Comparison of ENCODE assay signal across 2 cellular contexts in the genomic region with DNA sequence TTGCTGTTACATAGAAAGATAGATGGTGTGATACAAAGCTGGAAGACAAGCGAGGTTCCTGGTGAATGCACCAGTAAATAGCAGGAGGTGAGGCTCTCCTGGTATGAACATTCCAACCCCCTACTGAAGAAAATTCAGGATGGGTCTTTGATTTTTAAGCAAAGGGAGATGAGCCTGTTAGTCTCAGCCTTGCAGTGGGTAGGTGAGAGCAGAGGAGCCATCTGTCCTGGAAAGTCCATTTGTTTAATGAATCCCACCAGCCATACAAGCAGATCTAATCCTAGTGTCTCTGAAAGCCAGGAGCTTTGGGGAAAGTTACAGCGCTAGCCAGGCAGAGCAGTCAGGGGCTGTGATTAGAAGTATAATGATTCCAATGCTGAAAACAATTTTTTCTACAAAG.
TF ChIP-seq lines count a peak whose summit lies in the region.

No MANE protein-coding gene starts in this region.

TF ChIP-seq in GM23338, 12 proteins besides CTCF, POLR2A, EP300 and RAD21 (continued from another document):
- TF ChIP-seq JUNB (IDR thresholded peaks at IDR 0.05; ENCODE audit: unreplicated experiment) (no peak), REST (IDR thresholded peaks at IDR 0.05; ENCODE audit: unreplicated experiment) (no peak), ZNF114 (CRISPR knock-in tag; IDR thresholded peaks at IDR 0.05) (no peak), POLR2AphosphoS5 (IDR thresholded peaks at IDR 0.05; ENCODE audit: low read depth) (no peak), ZNF462 (CRISPR knock-in tag; IDR thresholded peaks at IDR 0.05) (no peak), EZH2 (IDR thresholded peaks at IDR 0.05; ENCODE audit: low read depth, unreplicated experiment) (no peak)

TF ChIP-seq in WTC11, 78 proteins besides CTCF, POLR2A, EP300 and RAD21 (continued from another document):
- TF ChIP-seq, protein P1, sequence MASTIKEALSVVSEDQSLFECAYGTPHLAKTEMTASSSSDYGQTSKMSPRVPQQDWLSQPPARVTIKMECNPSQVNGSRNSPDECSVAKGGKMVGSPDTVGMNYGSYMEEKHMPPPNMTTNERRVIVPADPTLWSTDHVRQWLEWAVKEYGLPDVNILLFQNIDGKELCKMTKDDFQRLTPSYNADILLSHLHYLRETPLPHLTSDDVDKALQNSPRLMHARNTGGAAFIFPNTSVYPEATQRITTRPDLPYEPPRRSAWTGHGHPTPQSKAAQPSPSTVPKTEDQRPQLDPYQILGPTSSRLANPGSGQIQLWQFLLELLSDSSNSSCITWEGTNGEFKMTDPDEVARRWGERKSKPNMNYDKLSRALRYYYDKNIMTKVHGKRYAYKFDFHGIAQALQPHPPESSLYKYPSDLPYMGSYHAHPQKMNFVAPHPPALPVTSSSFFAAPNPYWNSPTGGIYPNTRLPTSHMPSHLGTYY (CRISPR knock-in tag; IDR thresholded peaks at IDR 0.05) = no peak
- TF ChIP-seq, protein P2, sequence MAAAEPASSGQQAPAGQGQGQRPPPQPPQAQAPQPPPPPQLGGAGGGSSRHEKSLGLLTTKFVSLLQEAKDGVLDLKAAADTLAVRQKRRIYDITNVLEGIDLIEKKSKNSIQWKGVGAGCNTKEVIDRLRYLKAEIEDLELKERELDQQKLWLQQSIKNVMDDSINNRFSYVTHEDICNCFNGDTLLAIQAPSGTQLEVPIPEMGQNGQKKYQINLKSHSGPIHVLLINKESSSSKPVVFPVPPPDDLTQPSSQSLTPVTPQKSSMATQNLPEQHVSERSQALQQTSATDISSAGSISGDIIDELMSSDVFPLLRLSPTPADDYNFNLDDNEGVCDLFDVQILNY (CRISPR knock-in tag; IDR thresholded peaks at IDR 0.05) = no peak
- TF ChIP-seq TP53 (CRISPR knock-in tag; IDR thresholded peaks at IDR 0.05) (no peak), JUN (CRISPR knock-in tag; IDR thresholded peaks at IDR 0.05) (no peak), NR3C1 (CRISPR knock-in tag; conservative IDR thresholded peaks at IDR 0.05; ENCODE audit: low read depth) (no peak)
- TF ChIP-seq, protein P3, sequence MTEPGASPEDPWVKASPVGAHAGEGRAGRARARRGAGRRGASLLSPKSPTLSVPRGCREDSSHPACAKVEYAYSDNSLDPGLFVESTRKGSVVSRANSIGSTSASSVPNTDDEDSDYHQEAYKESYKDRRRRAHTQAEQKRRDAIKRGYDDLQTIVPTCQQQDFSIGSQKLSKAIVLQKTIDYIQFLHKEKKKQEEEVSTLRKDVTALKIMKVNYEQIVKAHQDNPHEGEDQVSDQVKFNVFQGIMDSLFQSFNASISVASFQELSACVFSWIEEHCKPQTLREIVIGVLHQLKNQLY (CRISPR knock-in tag; IDR thresholded peaks at IDR 0.05) = no peak
